In genomic region chr4:6974138-6974848, GRCh38 we compare ENCODE assay signal across 1 cellular context.
TF ChIP-seq lines count a peak whose summit lies in the region.

No MANE protein-coding gene starts in this region.

TF ChIP-seq in HepG2, 621 proteins besides CTCF, POLR2A, EP300 and RAD21 (continued from another document and continues in another):
- TF ChIP-seq PHF8 (CRISPR knock-in tag; IDR thresholded peaks at IDR 0.05) (0 out of 2 replicates have a peak, but pooled peaks have one; percentile 21), ZBTB39 (CRISPR knock-in tag; IDR thresholded peaks at IDR 0.05) (no peak), SALL1 (CRISPR knock-in tag; IDR thresholded peaks at IDR 0.05) (peak; percentile 30; the same call in 1 of the 2 replicates), KDM1A (CRISPR knock-in tag; IDR thresholded peaks at IDR 0.05) (0 out of 2 replicates have a peak, but pooled peaks have one; percentile 28), CREM (IDR thresholded peaks at IDR 0.05) (no peak), CREM (CRISPR knock-in tag; IDR thresholded peaks at IDR 0.05) (no peak), SNRNP70 (IDR thresholded peaks at IDR 0.05; ENCODE audit: low read depth, low read length) (no peak), MYC (CRISPR knock-in tag; IDR thresholded peaks at IDR 0.05; ENCODE audit: borderline replicate concordance) (no peak), AGO1 (IDR thresholded peaks at IDR 0.05; ENCODE audit: low read depth, low read length, poor library complexity, severe bottlenecking) (no peak), ZNF558 (CRISPR knock-in tag; IDR thresholded peaks at IDR 0.05; ENCODE audit: borderline replicate concordance) (no peak), REPIN1 (CRISPR knock-in tag; IDR thresholded peaks at IDR 0.05; ENCODE audit: borderline replicate concordance, low read depth) (no peak), GATAD2A (CRISPR knock-in tag; IDR thresholded peaks at IDR 0.05) (peak; percentile 51), HINFP (CRISPR knock-in tag; IDR thresholded peaks at IDR 0.05; ENCODE audit: low read depth) (no peak), ARNT (IDR thresholded peaks at IDR 0.05) (no peak), JDP2 (CRISPR knock-in tag; IDR thresholded peaks at IDR 0.05; ENCODE audit: borderline replicate concordance) (no peak), THRA (CRISPR knock-in tag; IDR thresholded peaks at IDR 0.05; ENCODE audit: borderline replicate concordance) (no peak), TFDP2 (CRISPR knock-in tag; IDR thresholded peaks at IDR 0.05) (no peak), KMT2A (CRISPR knock-in tag; IDR thresholded peaks at IDR 0.05) (peak; percentile 46; the same call in 1 of the 2 replicates), HOXD1 (CRISPR knock-in tag; IDR thresholded peaks at IDR 0.05) (no peak), YEATS2 (CRISPR knock-in tag; IDR thresholded peaks at IDR 0.05; ENCODE audit: borderline replicate concordance) (no peak), RFXANK (CRISPR knock-in tag; IDR thresholded peaks at IDR 0.05) (no peak), ATM (IDR thresholded peaks at IDR 0.05; ENCODE audit: borderline replicate concordance) (no peak), ZNF564 (CRISPR knock-in tag; IDR thresholded peaks at IDR 0.05) (no peak), MAFG (CRISPR knock-in tag; IDR thresholded peaks at IDR 0.05) (no peak), MEF2D (CRISPR knock-in tag; IDR thresholded peaks at IDR 0.05) (no peak), ATF7-NPFF (CRISPR knock-in tag; IDR thresholded peaks at IDR 0.05; ENCODE audit: low read depth) (no peak), ZNF138 (CRISPR knock-in tag; IDR thresholded peaks at IDR 0.05; ENCODE audit: low read depth) (no peak), TP53 (CRISPR knock-in tag; conservative IDR thresholded peaks at IDR 0.05) (no peak), ZFAT (CRISPR knock-in tag; conservative IDR thresholded peaks at IDR 0.05) (no peak), RBM39 (IDR thresholded peaks at IDR 0.05; ENCODE audit: low read depth, low read length, poor library complexity, severe bottlenecking) (no peak), ZNF549 (CRISPR knock-in tag; IDR thresholded peaks at IDR 0.05) (no peak), ZNF367 (CRISPR knock-in tag; IDR thresholded peaks at IDR 0.05; ENCODE audit: borderline replicate concordance) (no peak), NFYB (CRISPR knock-in tag; IDR thresholded peaks at IDR 0.05) (no peak), ZNF792 (CRISPR knock-in tag; IDR thresholded peaks at IDR 0.05) (0 out of 2 replicates have a peak, but pooled peaks have one; percentile 45), HCFC1 (IDR thresholded peaks at IDR 0.05; ENCODE audit: low read depth, low read length) (no peak), ZNF501 (CRISPR knock-in tag; IDR thresholded peaks at IDR 0.05) (no peak), ZNF275 (CRISPR knock-in tag; IDR thresholded peaks at IDR 0.05; ENCODE audit: borderline replicate concordance) (no peak), NR1H2 (CRISPR knock-in tag; IDR thresholded peaks at IDR 0.05; ENCODE audit: borderline replicate concordance, low read depth) (no peak), ZNF446 (CRISPR knock-in tag; IDR thresholded peaks at IDR 0.05) (no peak), ZNF644 (CRISPR knock-in tag; IDR thresholded peaks at IDR 0.05; ENCODE audit: low read depth) (0 out of 2 replicates have a peak, but pooled peaks have one; percentile 37), ZUFSP (CRISPR knock-in tag; IDR thresholded peaks at IDR 0.05; ENCODE audit: borderline replicate concordance) (no peak)
- TF ChIP-seq, protein P1, sequence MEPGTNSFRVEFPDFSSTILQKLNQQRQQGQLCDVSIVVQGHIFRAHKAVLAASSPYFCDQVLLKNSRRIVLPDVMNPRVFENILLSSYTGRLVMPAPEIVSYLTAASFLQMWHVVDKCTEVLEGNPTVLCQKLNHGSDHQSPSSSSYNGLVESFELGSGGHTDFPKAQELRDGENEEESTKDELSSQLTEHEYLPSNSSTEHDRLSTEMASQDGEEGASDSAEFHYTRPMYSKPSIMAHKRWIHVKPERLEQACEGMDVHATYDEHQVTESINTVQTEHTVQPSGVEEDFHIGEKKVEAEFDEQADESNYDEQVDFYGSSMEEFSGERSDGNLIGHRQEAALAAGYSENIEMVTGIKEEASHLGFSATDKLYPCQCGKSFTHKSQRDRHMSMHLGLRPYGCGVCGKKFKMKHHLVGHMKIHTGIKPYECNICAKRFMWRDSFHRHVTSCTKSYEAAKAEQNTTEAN (CRISPR knock-in tag; conservative IDR thresholded peaks at IDR 0.05) = no peak
- TF ChIP-seq, protein P2, sequence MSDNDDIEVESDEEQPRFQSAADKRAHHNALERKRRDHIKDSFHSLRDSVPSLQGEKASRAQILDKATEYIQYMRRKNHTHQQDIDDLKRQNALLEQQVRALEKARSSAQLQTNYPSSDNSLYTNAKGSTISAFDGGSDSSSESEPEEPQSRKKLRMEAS (IDR thresholded peaks at IDR 0.05) = no peak
- TF ChIP-seq, protein P3, sequence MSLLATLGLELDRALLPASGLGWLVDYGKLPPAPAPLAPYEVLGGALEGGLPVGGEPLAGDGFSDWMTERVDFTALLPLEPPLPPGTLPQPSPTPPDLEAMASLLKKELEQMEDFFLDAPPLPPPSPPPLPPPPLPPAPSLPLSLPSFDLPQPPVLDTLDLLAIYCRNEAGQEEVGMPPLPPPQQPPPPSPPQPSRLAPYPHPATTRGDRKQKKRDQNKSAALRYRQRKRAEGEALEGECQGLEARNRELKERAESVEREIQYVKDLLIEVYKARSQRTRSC (CRISPR knock-in tag; IDR thresholded peaks at IDR 0.05; ENCODE audit: low read depth) = no peak
- TF ChIP-seq, protein P4, sequence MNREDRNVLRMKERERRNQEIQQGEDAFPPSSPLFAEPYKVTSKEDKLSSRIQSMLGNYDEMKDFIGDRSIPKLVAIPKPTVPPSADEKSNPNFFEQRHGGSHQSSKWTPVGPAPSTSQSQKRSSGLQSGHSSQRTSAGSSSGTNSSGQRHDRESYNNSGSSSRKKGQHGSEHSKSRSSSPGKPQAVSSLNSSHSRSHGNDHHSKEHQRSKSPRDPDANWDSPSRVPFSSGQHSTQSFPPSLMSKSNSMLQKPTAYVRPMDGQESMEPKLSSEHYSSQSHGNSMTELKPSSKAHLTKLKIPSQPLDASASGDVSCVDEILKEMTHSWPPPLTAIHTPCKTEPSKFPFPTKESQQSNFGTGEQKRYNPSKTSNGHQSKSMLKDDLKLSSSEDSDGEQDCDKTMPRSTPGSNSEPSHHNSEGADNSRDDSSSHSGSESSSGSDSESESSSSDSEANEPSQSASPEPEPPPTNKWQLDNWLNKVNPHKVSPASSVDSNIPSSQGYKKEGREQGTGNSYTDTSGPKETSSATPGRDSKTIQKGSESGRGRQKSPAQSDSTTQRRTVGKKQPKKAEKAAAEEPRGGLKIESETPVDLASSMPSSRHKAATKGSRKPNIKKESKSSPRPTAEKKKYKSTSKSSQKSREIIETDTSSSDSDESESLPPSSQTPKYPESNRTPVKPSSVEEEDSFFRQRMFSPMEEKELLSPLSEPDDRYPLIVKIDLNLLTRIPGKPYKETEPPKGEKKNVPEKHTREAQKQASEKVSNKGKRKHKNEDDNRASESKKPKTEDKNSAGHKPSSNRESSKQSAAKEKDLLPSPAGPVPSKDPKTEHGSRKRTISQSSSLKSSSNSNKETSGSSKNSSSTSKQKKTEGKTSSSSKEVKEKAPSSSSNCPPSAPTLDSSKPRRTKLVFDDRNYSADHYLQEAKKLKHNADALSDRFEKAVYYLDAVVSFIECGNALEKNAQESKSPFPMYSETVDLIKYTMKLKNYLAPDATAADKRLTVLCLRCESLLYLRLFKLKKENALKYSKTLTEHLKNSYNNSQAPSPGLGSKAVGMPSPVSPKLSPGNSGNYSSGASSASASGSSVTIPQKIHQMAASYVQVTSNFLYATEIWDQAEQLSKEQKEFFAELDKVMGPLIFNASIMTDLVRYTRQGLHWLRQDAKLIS (CRISPR knock-in tag; IDR thresholded peaks at IDR 0.05) = no peak
- TF ChIP-seq, protein P5, sequence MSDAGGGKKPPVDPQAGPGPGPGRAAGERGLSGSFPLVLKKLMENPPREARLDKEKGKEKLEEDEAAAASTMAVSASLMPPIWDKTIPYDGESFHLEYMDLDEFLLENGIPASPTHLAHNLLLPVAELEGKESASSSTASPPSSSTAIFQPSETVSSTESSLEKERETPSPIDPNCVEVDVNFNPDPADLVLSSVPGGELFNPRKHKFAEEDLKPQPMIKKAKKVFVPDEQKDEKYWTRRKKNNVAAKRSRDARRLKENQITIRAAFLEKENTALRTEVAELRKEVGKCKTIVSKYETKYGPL (CRISPR knock-in tag; IDR thresholded peaks at IDR 0.05) = no peak
- TF ChIP-seq, protein P6, sequence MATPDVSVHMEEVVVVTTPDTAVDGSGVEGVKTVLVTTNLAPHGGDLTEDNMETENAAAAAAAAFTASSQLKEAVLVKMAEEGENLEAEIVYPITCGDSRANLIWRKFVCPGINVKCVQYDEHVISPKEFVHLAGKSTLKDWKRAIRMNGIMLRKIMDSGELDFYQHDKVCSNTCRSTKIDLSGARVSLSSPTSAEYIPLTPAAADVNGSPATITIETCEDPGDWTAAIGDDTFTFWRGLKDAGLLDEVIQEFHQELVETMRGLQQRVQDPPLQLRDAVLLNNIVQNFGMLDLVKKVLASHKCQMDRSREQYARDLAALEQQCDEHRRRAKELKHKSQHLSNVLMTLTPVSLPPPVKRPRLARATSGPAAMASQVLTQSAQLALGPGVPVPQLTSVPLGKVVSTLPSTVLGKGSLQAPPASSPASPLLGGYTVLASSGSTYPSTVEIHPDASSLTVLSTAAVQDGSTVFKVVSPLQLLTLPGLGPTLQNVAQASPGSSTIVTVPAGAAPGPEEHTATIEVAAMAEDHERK (CRISPR knock-in tag; IDR thresholded peaks at IDR 0.05; ENCODE audit: low read depth) = no peak
- TF ChIP-seq, protein P7, sequence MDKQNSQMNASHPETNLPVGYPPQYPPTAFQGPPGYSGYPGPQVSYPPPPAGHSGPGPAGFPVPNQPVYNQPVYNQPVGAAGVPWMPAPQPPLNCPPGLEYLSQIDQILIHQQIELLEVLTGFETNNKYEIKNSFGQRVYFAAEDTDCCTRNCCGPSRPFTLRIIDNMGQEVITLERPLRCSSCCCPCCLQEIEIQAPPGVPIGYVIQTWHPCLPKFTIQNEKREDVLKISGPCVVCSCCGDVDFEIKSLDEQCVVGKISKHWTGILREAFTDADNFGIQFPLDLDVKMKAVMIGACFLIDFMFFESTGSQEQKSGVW (CRISPR knock-in tag; IDR thresholded peaks at IDR 0.05; ENCODE audit: borderline replicate concordance) = no peak
